Comparison of ENCODE assay signal across 9 cellular contexts in genomic region chr6:53302678-53303360, GRCh38. TPM values are rescaled to one million over a fixed set of nuclear protein-coding genes. Genes with fewer than 3 reads are reported as not detected.
DNase-seq lines count a peak whose midpoint lies in the region; ATAC-seq, FAIRE-seq and TF ChIP-seq lines count a peak whose summit lies in the region.
"Had no signal": no experiment of that assay in that cellular context is flagged by ENCODE, and none has a peak within 500 bp of the region (broad histone marks: within the 10 kb centered on the region; RNA-seq: fewer than 3 reads in every experiment).

No MANE protein-coding gene starts in this region.

- no peaks in the 10 kb centered on the region for H3K9me3 Mint-ChIP-seq in astrocyte (ENCODE audit: unreplicated experiment)

- H3K4me1 ChIP-seq in astrocyte (ENCODE audit: insufficient read depth, low read length) (peaks cover 39% of the 10 kb centered on the region), uterus (peaks cover 0 to 7% of the 10 kb centered on the region in 2 donors)

- H3K27me3 Mint-ChIP-seq in astrocyte (ENCODE audit: low read depth, unreplicated experiment), result no peaks in the 10 kb centered on the region

- peak in 1 of 2 donors; percentile 62 for TF ChIP-seq POLR2A in uterus (IDR thresholded peaks at IDR 0.05)

- peak overlapping the region; percentile 70 for H3K4me2 ChIP-seq in astrocyte (ENCODE audit: low read length)

- H2AFZ ChIP-seq in astrocyte (ENCODE audit: low read depth, low read length), result no peak overlapping the region

- DNase-seq in Right ventricle myocardium superior (no peak), cardiac septum (ENCODE audit: low spot score) (no peak), astrocyte (ENCODE audit: low read depth) (peak; percentile 97), kidney tubule cell (ENCODE audit: low spot score) (peak; percentile 93), uterus (no peak), NCI-H748 treated with DMSO at 0.1 percent for 48 hours (lab: John Stamatoyannopoulos, UW) (no peak), NCI-H2227 treated with DMSO at 0.1 percent for 48 hours (lab: John Stamatoyannopoulos, UW) (no peak)
- no peak for DNase-seq in stimulated activated CD4-positive, alpha-beta T cell treated with anti-CD3 and anti-CD28 coated beads, Interleukin-2, amount 100 ng/mL, for 24 hours
- DNase-seq: NCI-H524 had no signal

- H3K27me3 ChIP-seq in astrocyte (ENCODE audit: insufficient read depth, low read length) (no peaks in the 10 kb centered on the region), uterus (no peaks in the 10 kb centered on the region)

- no peaks in the 10 kb centered on the region for H3K36me3 ChIP-seq in astrocyte (ENCODE audit: insufficient read depth, low read length)
- no peaks in the 10 kb centered on the region for H3K36me3 ChIP-seq in uterus

- H3K4me3 Mint-ChIP-seq in astrocyte (ENCODE audit: unreplicated experiment), result no peak overlapping the region

- peaks cover 17% of the 10 kb centered on the region for H4K20me1 ChIP-seq in astrocyte (ENCODE audit: insufficient read depth, low read length)

- peak overlapping the region; percentile 48 for H3K27ac Mint-ChIP-seq in astrocyte (ENCODE audit: unreplicated experiment)

- ATAC-seq in Right ventricle myocardium superior (ENCODE audit: poor library complexity), result peak; percentile 23

- peaks cover 42% of the 10 kb centered on the region for H3K4me1 Mint-ChIP-seq in astrocyte (ENCODE audit: low read depth, unreplicated experiment)

- intact Hi-C loops in Right ventricle myocardium superior (cut with DNase I) (no loop called here), cardiac septum (cut with DNase I) (loop anchor here (5.0 kb wide), 1 partner anchor 44 kb away; the partner anchor contains the start of gene ELOVL5), uterus (cut with DNase I; ENCODE audit: low total_unique reads) (no loop called here)

- TF ChIP-seq CTCF in astrocyte (IDR thresholded peaks at IDR 0.05; ENCODE audit: insufficient read depth, low read depth, low read length) (no peak), uterus (IDR thresholded peaks at IDR 0.05) (peak in 1 of 4 experiments; percentile 4)

- H3K9ac ChIP-seq in astrocyte (ENCODE audit: low read length), result peak overlapping the region; percentile 79

- FAIRE-seq in astrocyte (lab: Jason Lieb, UNC), result peak; percentile 66

- peaks cover 2% of the 10 kb centered on the region for H3K36me3 Mint-ChIP-seq in astrocyte (ENCODE audit: low read depth, unreplicated experiment)

- H3K4me3 ChIP-seq in astrocyte (ENCODE audit: insufficient read depth, low read depth, low read length) (no peak overlapping the region), uterus (no peak overlapping the region)

- H3K9me3 ChIP-seq in astrocyte (ENCODE audit: insufficient read depth, low read depth, low read length) (no peaks in the 10 kb centered on the region), uterus (no peaks in the 10 kb centered on the region)

- H3K79me2 ChIP-seq in astrocyte (ENCODE audit: insufficient read depth, low read length), result peaks cover 74% of the 10 kb centered on the region

- peak overlapping the region; percentile 96 for H3K27ac ChIP-seq in astrocyte (ENCODE audit: low read depth, low read length)
- peak overlapping the region; percentile 49 to 77 for H3K27ac ChIP-seq in uterus

RNA-seq across cellular contexts. Expression of gene ELOVL5, which starts 45.9 kb away (rescaled TPM):
- total RNA-seq in Right ventricle myocardium superior (20.8 TPM), cardiac septum (37.6 TPM), astrocyte (48.3 and 52.8 TPM in 2 replicates), uterus (10 to 100 TPM; 26.4 to 80.7 (median 48.4) TPM)

Comparison
In these comparisons a context has a peak if more than half of its experiments do, and no peak if none do; other contexts are left out.
1. DNase-seq: peak in astrocyte (single experiment) and kidney tubule cell (single experiment); none in Right ventricle myocardium superior (single experiment), cardiac septum (single experiment), uterus (0 of 2), NCI-H748 treated with DMSO at 0.1 percent for 48 hours (single experiment), NCI-H2227 treated with DMSO at 0.1 percent for 48 hours (single experiment) and stimulated activated CD4-positive, alpha-beta T cell treated with anti-CD3 and anti-CD28 coated beads, Interleukin-2, amount 100 ng/mL, for 24 hours (0 of 2).